21 cellular contexts compared by ENCODE assay signal in the genomic region with DNA sequence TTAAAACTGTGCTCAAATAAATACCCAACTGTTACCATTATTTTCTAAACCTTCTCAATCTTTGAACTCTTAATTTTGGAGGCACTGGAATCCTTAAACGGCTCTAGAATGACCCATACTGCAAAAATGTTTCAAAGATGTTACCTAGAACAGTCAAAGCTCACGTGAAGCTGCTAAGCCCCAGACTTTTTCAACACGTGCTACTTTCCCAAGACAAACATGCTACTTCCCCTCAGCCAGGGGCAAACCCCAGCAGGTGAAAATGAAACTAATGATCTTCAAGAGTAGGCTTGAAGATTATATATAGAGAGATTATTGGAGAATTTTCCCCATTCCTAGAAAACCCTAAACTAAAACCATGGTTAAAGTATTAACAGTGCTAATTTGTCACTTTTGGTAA. TPM values are rescaled to one million over a fixed set of nuclear protein-coding genes. Genes with fewer than 3 reads are reported as not detected.
DNase-seq lines count a peak whose midpoint lies in the region; ATAC-seq and TF ChIP-seq lines count a peak whose summit lies in the region.
"Had no signal": no experiment of that assay in that cellular context is flagged by ENCODE, and none has a peak within 500 bp of the region (broad histone marks: within the 10 kb centered on the region; RNA-seq: fewer than 3 reads in every experiment).

No MANE protein-coding gene starts in this region.

- H3K36me3 ChIP-seq in CD8-positive, alpha-beta T cell (ENCODE audit: insufficient read depth, low read length), result peaks cover 8% of the 10 kb centered on the region

- POLR2A ChIA-PET in CD8-positive, alpha-beta T cell (lab: Charles Lee), result no interaction called here
- POLR2A ChIA-PET in activated naive CD8-positive, alpha-beta T cell treated with anti-CD3 and anti-CD28 coated beads, Interleukin-2, amount 10 ng/mL, durations not matched to agents 7 days and 5 days (lab: Charles Lee), result no interaction called here

- peaks cover 11% of the 10 kb centered on the region for H3K4me1 Mint-ChIP-seq in CD8-positive, alpha-beta T cell (ENCODE audit: low read depth)
- peaks cover 8% of the 10 kb centered on the region for H3K4me1 Mint-ChIP-seq in activated naive CD8-positive, alpha-beta T cell treated with anti-CD3 and anti-CD28 coated beads, Interleukin-2, amount 10 ng/mL, durations not matched to agents 7 days and 5 days

- no peak overlapping the region for H3K27ac ChIP-seq in CD8-positive, alpha-beta T cell (ENCODE audit: low read depth, low read length)
- H3K27ac ChIP-seq: 22Rv1, stomach, tibial nerve had no signal

- H3K27me3 ChIP-seq in CD8-positive, alpha-beta T cell (ENCODE audit: insufficient read depth, low read length), result no peaks in the 10 kb centered on the region
- H3K27me3 ChIP-seq: stomach, tibial nerve had no signal

- no peaks in the 10 kb centered on the region for H3K27me3 Mint-ChIP-seq in CD8-positive, alpha-beta T cell (ENCODE audit: low read depth)
- H3K27me3 Mint-ChIP-seq in activated naive CD8-positive, alpha-beta T cell treated with anti-CD3 and anti-CD28 coated beads, Interleukin-2, amount 10 ng/mL, durations not matched to agents 7 days and 5 days, result no peaks in the 10 kb centered on the region

- no peak for TF ChIP-seq CTCF in CD8-positive, alpha-beta T cell (IDR thresholded peaks at IDR 0.05)

- no peak overlapping the region for H3K4me3 Mint-ChIP-seq in CD8-positive, alpha-beta T cell
- H3K4me3 Mint-ChIP-seq in activated naive CD8-positive, alpha-beta T cell treated with anti-CD3 and anti-CD28 coated beads, Interleukin-2, amount 10 ng/mL, durations not matched to agents 7 days and 5 days, result no peak overlapping the region
- H3K4me3 Mint-ChIP-seq: T-helper 1 cell treated with Interleukin-12 subunit alpha and Interleukin-12 subunit beta and Interleukin-4 antibody, amounts not matched to agents 30 μg/mL and 1 μg/mL, for 36 hours had no signal

- H3K27ac Mint-ChIP-seq in CD8-positive, alpha-beta T cell, result peak overlapping the region; percentile 42
- H3K27ac Mint-ChIP-seq in activated naive CD8-positive, alpha-beta T cell treated with anti-CD3 and anti-CD28 coated beads, Interleukin-2, amount 10 ng/mL, durations not matched to agents 7 days and 5 days, result peak overlapping the region; percentile 55
- H3K27ac Mint-ChIP-seq: T-helper 1 cell treated with Interleukin-12 subunit alpha and Interleukin-12 subunit beta and Interleukin-4 antibody, amounts not matched to agents 30 μg/mL and 1 μg/mL, for 36 hours had no signal

- intact Hi-C loops in CD8-positive, alpha-beta T cell (cut with DNase I, micrococcal nuclease), result no loop called here
- intact Hi-C loops in cardiac septum (cut with DNase I), result no loop called here

- H3K36me3 Mint-ChIP-seq in CD8-positive, alpha-beta T cell, result peaks cover 71% of the 10 kb centered on the region
- peaks cover 19% of the 10 kb centered on the region for H3K36me3 Mint-ChIP-seq in activated naive CD8-positive, alpha-beta T cell treated with anti-CD3 and anti-CD28 coated beads, Interleukin-2, amount 10 ng/mL, durations not matched to agents 7 days and 5 days

- no peaks in the 10 kb centered on the region for H3K9me3 Mint-ChIP-seq in CD8-positive, alpha-beta T cell
- no peaks in the 10 kb centered on the region for H3K9me3 Mint-ChIP-seq in activated naive CD8-positive, alpha-beta T cell treated with anti-CD3 and anti-CD28 coated beads, Interleukin-2, amount 10 ng/mL, durations not matched to agents 7 days and 5 days
- H3K9me3 Mint-ChIP-seq: T-helper 1 cell treated with Interleukin-12 subunit alpha and Interleukin-12 subunit beta and Interleukin-4 antibody, amounts not matched to agents 30 μg/mL and 1 μg/mL, for 36 hours had no signal

- no peak for DNase-seq in activated CD4-positive, CD25-positive, alpha-beta regulatory T cell (lab: John Stamatoyannopoulos, UW)
- DNase-seq in CD8-positive, alpha-beta T cell, result no peak
- DNase-seq in activated naive CD8-positive, alpha-beta T cell treated with anti-CD3 and anti-CD28 coated beads, Interleukin-2, amount 10 ng/mL, durations not matched to agents 7 days and 5 days, result no peak
- DNase-seq in cardiac septum (ENCODE audit: low spot score), result no peak
- no peak for DNase-seq in activated CD4-positive, alpha-beta T cell treated with anti-CD3 and anti-CD28 coated beads, Interleukin-2, amount 50 U/mL, for 1 hour
- DNase-seq: COR-L47; DMS79; glutamatergic neuron; NCI-H2171; NCI-H524; small intestine; stimulated activated CD4-positive, alpha-beta T cell treated with anti-CD3 and anti-CD28 coated beads, Interleukin-4, amount 100 ng/mL, for 1 hour; stomach had no signal

- no peaks in the 10 kb centered on the region for H3K4me1 ChIP-seq in CD8-positive, alpha-beta T cell (ENCODE audit: insufficient read depth, low read length)
- H3K4me1 ChIP-seq: stomach, tibial nerve had no signal

- peak; percentile 48 to 51 for ATAC-seq in activated CD4-positive, CD25-positive, alpha-beta regulatory T cell treated with anti-CD3 and anti-CD28 coated beads, Interleukin-2, amount 50 U/mL, for 24 hours
- no peak for ATAC-seq in CD8-positive, alpha-beta T cell
- ATAC-seq in HG02610 (IDR thresholded peaks at IDR 0.05; ENCODE audit: unreplicated experiment) (peak; percentile 49), GM19351 (IDR thresholded peaks at IDR 0.05; ENCODE audit: unreplicated experiment) (no peak)
- ATAC-seq in activated naive CD8-positive, alpha-beta T cell treated with anti-CD3 and anti-CD28 coated beads, Interleukin-2, amount 10 ng/mL, durations not matched to agents 7 days and 5 days (ENCODE audit: low read depth), result no peak
- ATAC-seq: K562 had no signal

- CTCF ChIA-PET in CD8-positive, alpha-beta T cell (lab: Charles Lee), result no interaction called here

- no peak overlapping the region for H3K4me3 ChIP-seq in CD8-positive, alpha-beta T cell (ENCODE audit: low read depth, low read length)
- H3K4me3 ChIP-seq: K562, stomach, tibial nerve had no signal

- H3K9me3 ChIP-seq in CD8-positive, alpha-beta T cell (ENCODE audit: low read length), result no peaks in the 10 kb centered on the region
- H3K9me3 ChIP-seq: stomach, tibial nerve had no signal

RNA-seq across cellular contexts. Expression of a gene that starts 28.1 kb away (rescaled TPM):
- 1 to 10 TPM; 2.8 to 4.5 TPM for total RNA-seq in CD8-positive, alpha-beta T cell
- 1 to 10 TPM; 1.6 to 2.0 TPM for total RNA-seq in activated naive CD8-positive, alpha-beta T cell treated with anti-CD3 and anti-CD28 coated beads, Interleukin-2, amount 10 ng/mL, durations not matched to agents 7 days and 5 days
- 0.86 TPM for total RNA-seq in cardiac septum
- total RNA-seq: myocyte had no signal

Comparison
In these comparisons a context has a peak if more than half of its experiments do, and no peak if none do; other contexts are left out.
1. ATAC-seq: peak in activated CD4-positive, CD25-positive, alpha-beta regulatory T cell treated with anti-CD3 and anti-CD28 coated beads, Interleukin-2, amount 50 U/mL, for 24 hours (2 of 2) and HG02610 (single experiment); none in CD8-positive, alpha-beta T cell (single experiment), activated naive CD8-positive, alpha-beta T cell treated with anti-CD3 and anti-CD28 coated beads, Interleukin-2, amount 10 ng/mL, durations not matched to agents 7 days and 5 days (single experiment) and GM19351 (single experiment).